In the genomic region with DNA sequence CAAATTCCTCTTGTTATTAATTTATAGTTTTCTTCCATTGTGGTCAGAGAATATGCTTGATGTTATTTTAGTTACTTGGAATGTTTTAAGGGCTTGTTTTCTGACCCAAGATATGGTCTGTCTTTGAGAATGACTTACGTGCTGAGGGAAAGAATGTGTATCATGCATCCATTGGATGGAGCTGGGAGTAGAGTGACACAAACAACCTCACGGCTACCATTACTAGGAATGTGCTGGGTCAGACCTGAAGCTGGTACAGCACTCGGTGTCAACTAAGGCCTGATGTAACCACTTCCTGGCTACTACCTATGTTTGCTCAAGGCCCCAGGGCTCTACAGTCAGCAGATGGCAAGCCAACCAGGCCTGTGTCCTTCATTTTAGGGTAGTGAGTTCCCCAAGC, we compare ENCODE assay signal across 25 cellular contexts.
"Had no signal": no experiment of that assay in that cellular context is flagged by ENCODE, and none has a peak within 500 bp of the region (broad histone marks: within the 10 kb centered on the region; RNA-seq: fewer than 3 reads in every experiment).

No MANE protein-coding gene starts in this region.

- H3K4me3 Mint-ChIP-seq: immature natural killer cell; natural killer cell treated with Interleukin-12 subunit alpha and Interleukin-12 subunit beta and Interleukin-15 and Interleukin-18, amount 100 ng/mL, for 72 hours; neural progenitor cell; stimulated activated naive B cell treated with anti-CD40 and anti-IgM and Interleukin-4, amounts not matched to agents 10 μg/mL and 1 μg/mL and 100 μg/mL, for 72 hours had no signal

- H3K4me1 Mint-ChIP-seq: immature natural killer cell; neural progenitor cell; stimulated activated naive B cell treated with anti-CD40 and anti-IgM and Interleukin-4, amounts not matched to agents 10 μg/mL and 1 μg/mL and 100 μg/mL, for 72 hours had no signal

- H3K27ac Mint-ChIP-seq: immature natural killer cell; natural killer cell treated with Interleukin-12 subunit alpha and Interleukin-12 subunit beta and Interleukin-15 and Interleukin-18, amount 100 ng/mL, for 72 hours; neural progenitor cell; stimulated activated naive B cell treated with anti-CD40 and anti-IgM and Interleukin-4, amounts not matched to agents 10 μg/mL and 1 μg/mL and 100 μg/mL, for 72 hours had no signal

- H3K9me3 Mint-ChIP-seq: stimulated activated naive B cell treated with anti-CD40 and anti-IgM and Interleukin-4, amounts not matched to agents 10 μg/mL and 1 μg/mL and 100 μg/mL, for 72 hours had no signal

- H3K4me3 ChIP-seq: esophagus muscularis mucosa, gastroesophageal sphincter, lung, neural progenitor cell, psoas muscle, right lobe of liver, spleen, stomach had no signal

- H3K9ac ChIP-seq: neural progenitor cell had no signal

- H3K4me1 ChIP-seq: esophagus muscularis mucosa, gastroesophageal sphincter, neural progenitor cell, psoas muscle, right lobe of liver, spleen, stomach had no signal

- DNase-seq: effector memory CD4-positive, alpha-beta T cell; foreskin fibroblast; glutamatergic neuron; immature natural killer cell; kidney; left cardiac atrium; left ventricle myocardium superior; mesenchymal stem cell; midbrain; occipital lobe; psoas muscle; retina; right lobe of liver; spleen; stimulated activated CD4-positive, alpha-beta T cell treated with anti-CD3 and anti-CD28 coated beads, Interleukin-15, amount 100 ng/mL, for 24 hours; stimulated activated CD4-positive, alpha-beta T cell treated with anti-CD3 and anti-CD28 coated beads, Interleukin-1b, Interleukin-23, amount 100 ng/mL, for 48 hours; stimulated activated CD4-positive, alpha-beta T cell treated with anti-CD3 and anti-CD28 coated beads, Interleukin-4, amount 100 ng/mL, for 24 hours; stimulated activated naive B cell treated with anti-CD40 and anti-IgM and Interleukin-4, amounts not matched to agents 10 μg/mL and 1 μg/mL and 100 μg/mL, for 72 hours; stomach; trophoblast cell had no signal

- H3K27me3 Mint-ChIP-seq: stimulated activated naive B cell treated with anti-CD40 and anti-IgM and Interleukin-4, amounts not matched to agents 10 μg/mL and 1 μg/mL and 100 μg/mL, for 72 hours had no signal

- H3K36me3 ChIP-seq: esophagus muscularis mucosa, gastroesophageal sphincter, neural progenitor cell, right lobe of liver, spleen, stomach had no signal

- H3K27me3 ChIP-seq: esophagus muscularis mucosa, gastroesophageal sphincter, neural progenitor cell, right lobe of liver, spleen, stomach had no signal

- H3K4me2 ChIP-seq: neural progenitor cell had no signal

- H3K9me3 ChIP-seq: esophagus muscularis mucosa, gastroesophageal sphincter, psoas muscle, right lobe of liver, spleen, stomach had no signal

- ATAC-seq: gastroesophageal sphincter; left cardiac atrium; left ventricle myocardium superior; natural killer cell treated with Interleukin-12 subunit alpha and Interleukin-12 subunit beta and Interleukin-15 and Interleukin-18, amount 100 ng/mL, for 72 hours; psoas muscle; right lobe of liver; stimulated activated naive B cell treated with anti-CD40 and anti-IgM and Interleukin-4, amounts not matched to agents 10 μg/mL and 1 μg/mL and 100 μg/mL, for 72 hours had no signal

- H3K27ac ChIP-seq: esophagus muscularis mucosa, gastroesophageal sphincter, neural progenitor cell, psoas muscle, right lobe of liver, spleen, stomach had no signal

- H3K36me3 Mint-ChIP-seq: natural killer cell treated with Interleukin-12 subunit alpha and Interleukin-12 subunit beta and Interleukin-15 and Interleukin-18, amount 100 ng/mL, for 72 hours; stimulated activated naive B cell treated with anti-CD40 and anti-IgM and Interleukin-4, amounts not matched to agents 10 μg/mL and 1 μg/mL and 100 μg/mL, for 72 hours had no signal

- H2AFZ ChIP-seq: neural progenitor cell had no signal
